Comparison of ENCODE assay signal across 15 cellular contexts in the genomic region with DNA sequence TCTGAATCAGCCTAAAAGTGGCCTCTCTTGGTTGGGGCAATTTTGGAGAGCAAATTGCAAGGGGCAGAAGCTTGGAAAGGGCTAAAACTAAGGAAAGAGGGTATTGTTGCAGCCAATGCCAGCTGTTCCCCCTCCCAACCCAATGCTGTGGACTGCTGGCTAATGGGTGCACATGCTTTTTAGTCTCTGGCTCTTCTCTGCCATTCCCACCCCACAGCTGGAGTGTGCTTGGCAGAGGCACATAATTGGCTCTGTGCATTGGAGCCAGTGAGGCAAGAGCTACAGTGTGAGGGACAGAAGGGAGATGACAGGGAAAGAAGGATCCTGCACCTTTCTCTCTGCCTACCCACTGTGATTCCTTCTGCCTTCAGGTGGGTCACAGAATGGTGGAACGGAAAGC.
"Had no signal": no experiment of that assay in that cellular context is flagged by ENCODE, and none has a peak within 500 bp of the region (broad histone marks: within the 10 kb centered on the region; RNA-seq: fewer than 3 reads in every experiment).

No MANE protein-coding gene starts in this region.

- H3K9me3 ChIP-seq: adrenal gland, gastrocnemius medialis had no signal

- ATAC-seq: activated CD4-positive, alpha-beta T cell treated with anti-CD3 and anti-CD28 coated beads for 36 hours; activated T-cell treated with anti-CD3 and anti-CD28 coated beads, Interleukin-2, amount 50 U/mL, for 4 hours; gastrocnemius medialis; natural killer cell treated with Interleukin-12 subunit alpha and Interleukin-12 subunit beta and Interleukin-15 and Interleukin-18, amount 100 ng/mL, for 72 hours; stimulated activated naive CD8-positive, alpha-beta T cell treated with anti-CD3 and anti-CD28 coated beads, Interleukin-15, amount 100 ng/mL, for 72 hours; T-helper 17 cell had no signal

- DNase-seq: activated CD4-positive, alpha-beta memory T cell treated with anti-CD3 and anti-CD28 coated beads for 36 hours; activated CD4-positive, alpha-beta T cell treated with anti-CD3 and anti-CD28 coated beads for 36 hours; activated effector memory CD4-positive, alpha-beta T cell treated with Interleukin-2 at 50 U/mL for 16 hours; activated naive CD4-positive, alpha-beta T cell treated with anti-CD3 and anti-CD28 coated beads, Interleukin-2, amount 50 U/mL, for 16 hours; activated T-cell treated with anti-CD3 and anti-CD28 coated beads, Interleukin-2, amount 50 U/mL, for 4 hours; adrenal gland; cortex of kidney; effector CD8-positive, alpha-beta T cell; gastrocnemius medialis; mesendoderm; stimulated activated CD4-positive, alpha-beta T cell treated with anti-CD3 and anti-CD28 coated beads, Interleukin-1b, Interleukin-23, amount 100 ng/mL, for 48 hours; stimulated activated naive CD8-positive, alpha-beta T cell treated with anti-CD3 and anti-CD28 coated beads, Interleukin-15, amount 100 ng/mL, for 72 hours; T-helper 17 cell had no signal

- H3K4me3 ChIP-seq: adrenal gland, gastrocnemius medialis, hepatocyte had no signal

- H2AFZ ChIP-seq: hepatocyte had no signal

- H3K4me2 ChIP-seq: hepatocyte had no signal

- H3K36me3 ChIP-seq: adrenal gland, gastrocnemius medialis had no signal

- H3K27ac ChIP-seq: adrenal gland, gastrocnemius medialis, hepatocyte had no signal
